ENCODE assay signal across 24 cellular contexts in the genomic region with DNA sequence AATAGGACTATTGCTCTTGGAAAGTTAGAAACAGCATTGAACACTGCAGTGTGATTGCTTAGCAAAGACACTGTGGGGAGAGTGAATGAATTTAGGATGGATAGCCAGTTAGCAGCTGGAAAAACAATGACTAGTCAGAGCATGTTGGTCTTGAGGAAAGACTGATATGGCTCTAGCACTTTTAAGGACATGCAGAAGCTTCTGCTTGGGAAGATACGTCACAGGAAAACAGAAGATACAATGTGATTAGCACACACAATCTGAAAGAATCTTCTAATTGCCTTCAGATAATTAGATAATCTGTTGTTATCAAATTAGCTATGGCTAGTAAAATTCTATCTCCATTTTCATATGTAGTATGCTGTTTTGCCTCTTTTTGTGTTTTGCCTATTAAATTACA.
"Had no signal": no experiment of that assay in that cellular context is flagged by ENCODE, and none has a peak within 500 bp of the region (broad histone marks: within the 10 kb centered on the region; RNA-seq: fewer than 3 reads in every experiment).

No MANE protein-coding gene starts in this region.

- H3K4me3 Mint-ChIP-seq: effector memory CD8-positive, alpha-beta T cell; immature natural killer cell; memory B cell; naive B cell; natural killer cell treated with Interleukin-12 subunit alpha and Interleukin-12 subunit beta and Interleukin-15 and Interleukin-18, amount 100 ng/mL, for 72 hours; neural crest cell; stimulated activated effector memory CD8-positive, alpha-beta T cell treated with anti-CD3 and anti-CD28 coated beads, Interleukin-12 subunit alpha, Interleukin-12 subunit beta, amount 100 ng/mL, for 72 hours had no signal

- ATAC-seq: effector memory CD8-positive, alpha-beta T cell; left ventricle myocardium superior; lower lobe of right lung; natural killer cell treated with Interleukin-12 subunit alpha and Interleukin-12 subunit beta and Interleukin-15 and Interleukin-18, amount 100 ng/mL, for 72 hours; sciatic nerve; stimulated activated effector memory CD8-positive, alpha-beta T cell treated with anti-CD3 and anti-CD28 coated beads, Interleukin-12 subunit alpha, Interleukin-12 subunit beta, amount 100 ng/mL, for 72 hours had no signal

- DNase-seq: effector memory CD8-positive, alpha-beta T cell; hypothalamus; immature natural killer cell; islet precursor cell; kidney glomerular epithelial cell; left ventricle myocardium superior; lower lobe of right lung; naive B cell; stimulated activated CD4-positive, alpha-beta T cell treated with anti-CD3 and anti-CD28 coated beads, Interleukin-2, amount 100 ng/mL, for 24 hours; stimulated activated CD4-positive, alpha-beta T cell treated with anti-CD3 and anti-CD28 coated beads, Interleukin-4, amount 100 ng/mL, for 24 hours; stimulated activated naive CD4-positive, alpha-beta T cell treated with Interleukin-2 at 50 U/mL for 16 hours; stomach; thyroid gland; trophoblast cell had no signal

- H3K4me3 ChIP-seq: coronary artery, lower lobe of right lung, prostate gland, right atrium auricular region, stomach, thyroid gland, vagina had no signal

- H3K27ac Mint-ChIP-seq: effector memory CD8-positive, alpha-beta T cell; immature natural killer cell; memory B cell; naive B cell; natural killer cell treated with Interleukin-12 subunit alpha and Interleukin-12 subunit beta and Interleukin-15 and Interleukin-18, amount 100 ng/mL, for 72 hours; stimulated activated effector memory CD8-positive, alpha-beta T cell treated with anti-CD3 and anti-CD28 coated beads, Interleukin-12 subunit alpha, Interleukin-12 subunit beta, amount 100 ng/mL, for 72 hours had no signal

- H3K36me3 ChIP-seq: lower lobe of right lung, prostate gland, right atrium auricular region, stomach, thyroid gland, vagina had no signal

- H3K9ac ChIP-seq: parathyroid adenoma had no signal

- H3K27ac ChIP-seq: coronary artery, lower lobe of right lung, parathyroid adenoma, prostate gland, right atrium auricular region, stomach, thyroid gland, vagina had no signal

- H3K36me3 Mint-ChIP-seq: naive B cell; stimulated activated effector memory CD8-positive, alpha-beta T cell treated with anti-CD3 and anti-CD28 coated beads, Interleukin-12 subunit alpha, Interleukin-12 subunit beta, amount 100 ng/mL, for 72 hours had no signal

- H3K79me2 ChIP-seq: parathyroid adenoma had no signal

- H2AFZ ChIP-seq: parathyroid adenoma had no signal

- H3K4me1 ChIP-seq: lower lobe of right lung, parathyroid adenoma, prostate gland, right atrium auricular region, stomach, thyroid gland, vagina had no signal

- H3K27me3 ChIP-seq: right atrium auricular region, stomach, thyroid gland, vagina had no signal

- H3K9me3 ChIP-seq: lower lobe of right lung, prostate gland, right atrium auricular region, stomach, thyroid gland, vagina had no signal

- H3K27me3 Mint-ChIP-seq: effector memory CD8-positive, alpha-beta T cell; memory B cell; naive B cell; natural killer cell treated with Interleukin-12 subunit alpha and Interleukin-12 subunit beta and Interleukin-15 and Interleukin-18, amount 100 ng/mL, for 72 hours had no signal

- H3K4me1 Mint-ChIP-seq: immature natural killer cell; memory B cell; naive B cell; neural crest cell; stimulated activated effector memory CD8-positive, alpha-beta T cell treated with anti-CD3 and anti-CD28 coated beads, Interleukin-12 subunit alpha, Interleukin-12 subunit beta, amount 100 ng/mL, for 72 hours had no signal
